Comparison of ENCODE assay signal across 22 cellular contexts in genomic region chr1:247895976-247896375, GRCh38. TPM values are rescaled to one million over a fixed set of nuclear protein-coding genes. Genes with fewer than 3 reads are reported as not detected.
DNase-seq lines count a peak whose midpoint lies in the region; ATAC-seq and TF ChIP-seq lines count a peak whose summit lies in the region.
"Had no signal": no experiment of that assay in that cellular context is flagged by ENCODE, and none has a peak within 500 bp of the region (broad histone marks: within the 10 kb centered on the region; RNA-seq: fewer than 3 reads in every experiment).

No MANE protein-coding gene starts in this region.

- H3K36me3 Mint-ChIP-seq in CD4-positive, alpha-beta T cell (ENCODE audit: low read depth), result no peaks in the 10 kb centered on the region
- H3K36me3 Mint-ChIP-seq in naive thymus-derived CD4-positive, alpha-beta T cell, result peaks cover 0 to 5% (median 0%) of the 10 kb centered on the region in 5 donors
- peaks cover 15% of the 10 kb centered on the region for H3K36me3 Mint-ChIP-seq in natural killer cell treated with Interleukin-12 subunit alpha and Interleukin-12 subunit beta and Interleukin-15 and Interleukin-18, amount 100 ng/mL, for 72 hours
- no peaks in the 10 kb centered on the region for H3K36me3 Mint-ChIP-seq in endodermal cell (ENCODE audit: low read depth)
- H3K36me3 Mint-ChIP-seq: CD4-positive, CD25-positive, alpha-beta regulatory T cell; CD8-positive, alpha-beta T cell had no signal

- 81 to 83% methylated on average over 13 to 14 of the region's 14 CpGs for WGBS in endodermal cell (ENCODE audit: insufficient coverage in 1 of 2, insufficient read length in 1 of 2), 2 experiments
- 100% methylated on average over 1 to 2 of the region's 14 CpGs for WGBS in gastroesophageal sphincter (ENCODE audit: low coverage in 1 of 2), 2 donors

- CTCF ChIA-PET in CD4-positive, alpha-beta T cell (lab: Charles Lee), result no interaction called here
- CTCF ChIA-PET in naive thymus-derived CD4-positive, alpha-beta T cell (lab: Charles Lee), result no interaction called here

- H3K27ac Mint-ChIP-seq in CD4-positive, alpha-beta T cell, result no peak overlapping the region
- no peak overlapping the region for H3K27ac Mint-ChIP-seq in naive thymus-derived CD4-positive, alpha-beta T cell
- H3K27ac Mint-ChIP-seq in natural killer cell treated with Interleukin-12 subunit alpha and Interleukin-12 subunit beta and Interleukin-15 and Interleukin-18, amount 100 ng/mL, for 72 hours, result peak overlapping the region in 1 of 2 donors; percentile 14
- no peak overlapping the region for H3K27ac Mint-ChIP-seq in endodermal cell
- H3K27ac Mint-ChIP-seq: CD4-positive, CD25-positive, alpha-beta regulatory T cell; CD8-positive, alpha-beta T cell had no signal

- no peaks in the 10 kb centered on the region for H3K9me3 Mint-ChIP-seq in CD4-positive, alpha-beta T cell
- H3K9me3 Mint-ChIP-seq in naive thymus-derived CD4-positive, alpha-beta T cell, result peaks cover 0 to 18% (median 3%) of the 10 kb centered on the region in 11 donors
- no peaks in the 10 kb centered on the region for H3K9me3 Mint-ChIP-seq in natural killer cell treated with Interleukin-12 subunit alpha and Interleukin-12 subunit beta and Interleukin-15 and Interleukin-18, amount 100 ng/mL, for 72 hours
- peaks cover 44% of the 10 kb centered on the region for H3K9me3 Mint-ChIP-seq in endodermal cell

- H3K27me3 ChIP-seq in CD4-positive, alpha-beta T cell (ENCODE audit: control insufficient read depth, insufficient read depth, low read length), result no peaks in the 10 kb centered on the region
- no peaks in the 10 kb centered on the region for H3K27me3 ChIP-seq in naive thymus-derived CD4-positive, alpha-beta T cell (ENCODE audit: control insufficient read depth in 2 of 2, insufficient read depth in 2 of 2, low read length in 2 of 2)
- no peaks in the 10 kb centered on the region for H3K27me3 ChIP-seq in endodermal cell (ENCODE audit: control insufficient read depth, insufficient read depth, low read length, poor library complexity, severe bottlenecking)
- H3K27me3 ChIP-seq in lower lobe of right lung (ENCODE audit: low read depth), result no peaks in the 10 kb centered on the region
- no peaks in the 10 kb centered on the region for H3K27me3 ChIP-seq in gastroesophageal sphincter
- H3K27me3 ChIP-seq: BE2C, BLaER1 had no signal

- POLR2A ChIA-PET in CD4-positive, alpha-beta T cell (lab: Charles Lee), result no interaction called here
- POLR2A ChIA-PET in naive thymus-derived CD4-positive, alpha-beta T cell (lab: Charles Lee), result no interaction called here

- TF ChIP-seq POLR2A in gastroesophageal sphincter (IDR thresholded peaks at IDR 0.05), result no peak

- no peaks in the 10 kb centered on the region for H3K4me1 Mint-ChIP-seq in CD4-positive, alpha-beta T cell (ENCODE audit: low read depth)
- no peaks in the 10 kb centered on the region for H3K4me1 Mint-ChIP-seq in naive thymus-derived CD4-positive, alpha-beta T cell
- H3K4me1 Mint-ChIP-seq in natural killer cell treated with Interleukin-12 subunit alpha and Interleukin-12 subunit beta and Interleukin-15 and Interleukin-18, amount 100 ng/mL, for 72 hours (ENCODE audit: low read depth in 2 of 2), result peaks cover 0 to 17% of the 10 kb centered on the region in 2 donors
- H3K4me1 Mint-ChIP-seq in endodermal cell, result no peaks in the 10 kb centered on the region
- H3K4me1 Mint-ChIP-seq: CD14-positive monocyte; CD4-positive, CD25-positive, alpha-beta regulatory T cell had no signal

- no peak for ATAC-seq in CD4-positive, alpha-beta T cell (ENCODE audit: poor library complexity)
- ATAC-seq in esophagus mucosa (peak; percentile 20), HG03045 (IDR thresholded peaks at IDR 0.05; ENCODE audit: unreplicated experiment) (no peak), lower lobe of right lung (no peak), gastroesophageal sphincter (no peak)
- ATAC-seq in naive thymus-derived CD4-positive, alpha-beta T cell, result peak; percentile 36
- peak; percentile 32 to 46 for ATAC-seq in natural killer cell treated with Interleukin-12 subunit alpha and Interleukin-12 subunit beta and Interleukin-15 and Interleukin-18, amount 100 ng/mL, for 72 hours
- ATAC-seq: CD8-positive, alpha-beta T cell had no signal

- intact Hi-C loops in CD4-positive, alpha-beta T cell (cut with DNase I, micrococcal nuclease), result no loop called here
- intact Hi-C loops in naive thymus-derived CD4-positive, alpha-beta T cell (cut with micrococcal nuclease), result no loop called here
- intact Hi-C loops in lower lobe of right lung (cut with DNase I), result no loop called here

- no peak overlapping the region for H3K27ac ChIP-seq in CD4-positive, alpha-beta T cell (ENCODE audit: low read depth, low read length)
- H3K27ac ChIP-seq in naive thymus-derived CD4-positive, alpha-beta T cell (ENCODE audit: low read depth, low read length), result no peak overlapping the region
- H3K27ac ChIP-seq in endodermal cell (ENCODE audit: low read depth, low read length) (no peak overlapping the region), lower lobe of right lung (no peak overlapping the region), gastroesophageal sphincter (no peak overlapping the region)
- H3K27ac ChIP-seq: BLaER1 had no signal

- no peak for TF ChIP-seq CTCF in CD4-positive, alpha-beta T cell (IDR thresholded peaks at IDR 0.05)
- TF ChIP-seq CTCF in endodermal cell (conservative IDR thresholded peaks at IDR 0.05) (no peak), lower lobe of right lung (IDR thresholded peaks at IDR 0.05) (no peak), gastroesophageal sphincter (IDR thresholded peaks at IDR 0.05) (no peak)

- H3K27me3 Mint-ChIP-seq in CD4-positive, alpha-beta T cell, result no peaks in the 10 kb centered on the region
- peaks cover 0 to 22% (median 5%) of the 10 kb centered on the region in 5 donors for H3K27me3 Mint-ChIP-seq in naive thymus-derived CD4-positive, alpha-beta T cell
- H3K27me3 Mint-ChIP-seq in natural killer cell treated with Interleukin-12 subunit alpha and Interleukin-12 subunit beta and Interleukin-15 and Interleukin-18, amount 100 ng/mL, for 72 hours, result no peaks in the 10 kb centered on the region
- H3K27me3 Mint-ChIP-seq in endodermal cell (ENCODE audit: insufficient read depth), result no peaks in the 10 kb centered on the region
- H3K27me3 Mint-ChIP-seq: CD4-positive, CD25-positive, alpha-beta regulatory T cell had no signal

- no peak for DNase-seq in CD4-positive, alpha-beta T cell
- no peak for DNase-seq in naive thymus-derived CD4-positive, alpha-beta T cell
- no peak for DNase-seq in natural killer cell treated with Interleukin-12 subunit alpha and Interleukin-12 subunit beta and Interleukin-15 and Interleukin-18, amount 100 ng/mL, for 72 hours (ENCODE audit: low spot score)
- no peak for DNase-seq in endodermal cell
- DNase-seq in lower lobe of right lung, result no peak
- DNase-seq: 8988T; ACHN; BE2C; C1 segment of cervical spinal cord; Caco-2; Calu3; CD4-positive, CD25-positive, alpha-beta regulatory T cell; CD8-positive, alpha-beta T cell; DMS79 treated with DMSO at 0.1 percent for 48 hours; GF-D8 had no signal

- H3K4me3 Mint-ChIP-seq in CD4-positive, alpha-beta T cell, result peak overlapping the region; percentile 7
- no peak overlapping the region for H3K4me3 Mint-ChIP-seq in naive thymus-derived CD4-positive, alpha-beta T cell
- H3K4me3 Mint-ChIP-seq in natural killer cell treated with Interleukin-12 subunit alpha and Interleukin-12 subunit beta and Interleukin-15 and Interleukin-18, amount 100 ng/mL, for 72 hours, result no peak overlapping the region
- H3K4me3 Mint-ChIP-seq in endodermal cell, result no peak overlapping the region
- H3K4me3 Mint-ChIP-seq: CD14-positive monocyte; CD4-positive, CD25-positive, alpha-beta regulatory T cell; CD8-positive, alpha-beta T cell had no signal

- no peak for TF ChIP-seq EP300 in gastroesophageal sphincter (IDR thresholded peaks at IDR 0.05)

- no peak overlapping the region for H3K9ac ChIP-seq in endodermal cell (ENCODE audit: extremely low read depth, low read length, poor library complexity, severe bottlenecking)
- H3K9ac ChIP-seq: BLaER1 had no signal

- H3K4me3 ChIP-seq in naive thymus-derived CD4-positive, alpha-beta T cell (ENCODE audit: low read length), result no peak overlapping the region
- H3K4me3 ChIP-seq in endodermal cell (ENCODE audit: low read length) (no peak overlapping the region), lower lobe of right lung (no peak overlapping the region), gastroesophageal sphincter (no peak overlapping the region)
- H3K4me3 ChIP-seq: BLaER1 had no signal

- H3K9me3 ChIP-seq in CD4-positive, alpha-beta T cell (ENCODE audit: control insufficient read depth, low read length), result no peaks in the 10 kb centered on the region
- no peaks in the 10 kb centered on the region for H3K9me3 ChIP-seq in naive thymus-derived CD4-positive, alpha-beta T cell (ENCODE audit: control insufficient read depth in 2 of 3, low read length in 3 of 3)
- H3K9me3 ChIP-seq in endodermal cell (ENCODE audit: control insufficient read depth, low read length) (peaks cover 36% of the 10 kb centered on the region), lower lobe of right lung (no peaks in the 10 kb centered on the region), gastroesophageal sphincter (no peaks in the 10 kb centered on the region)
- H3K9me3 ChIP-seq: BE2C, BLaER1, Caco-2 had no signal

- no peaks in the 10 kb centered on the region for H3K4me1 ChIP-seq in naive thymus-derived CD4-positive, alpha-beta T cell (ENCODE audit: control insufficient read depth in 2 of 2, insufficient read depth in 2 of 2, low read length in 2 of 2)
- H3K4me1 ChIP-seq in endodermal cell (ENCODE audit: control insufficient read depth, insufficient read depth, low read length) (no peaks in the 10 kb centered on the region), lower lobe of right lung (no peaks in the 10 kb centered on the region), gastroesophageal sphincter (no peaks in the 10 kb centered on the region)
- H3K4me1 ChIP-seq: BE2C, BLaER1, Caco-2 had no signal

- H3K36me3 ChIP-seq in naive thymus-derived CD4-positive, alpha-beta T cell (ENCODE audit: control insufficient read depth in 2 of 3, insufficient read depth in 3 of 3, low read length in 3 of 3), result no peaks in the 10 kb centered on the region
- no peaks in the 10 kb centered on the region for H3K36me3 ChIP-seq in endodermal cell (ENCODE audit: control insufficient read depth, insufficient read depth, low read length)
- H3K36me3 ChIP-seq in lower lobe of right lung, result no peaks in the 10 kb centered on the region
- no peaks in the 10 kb centered on the region for H3K36me3 ChIP-seq in gastroesophageal sphincter
- H3K36me3 ChIP-seq: BE2C, BLaER1 had no signal

RNA-seq across cellular contexts. Expression of gene OR2W3, which starts 0.6 kb away (rescaled TPM):
- total RNA-seq in CD4-positive, alpha-beta T cell, result 1 to 10 TPM; 1.3 to 1.5 TPM
- not detected for total RNA-seq in esophagus mucosa
- total RNA-seq in naive thymus-derived CD4-positive, alpha-beta T cell, result under 1 TPM in 2 of 5 experiments, not detected in 3; 0.31 to 0.83 TPM
- not detected for polyA plus RNA-seq in naive thymus-derived CD4-positive, alpha-beta T cell
- total RNA-seq in natural killer cell treated with Interleukin-12 subunit alpha and Interleukin-12 subunit beta and Interleukin-15 and Interleukin-18, amount 100 ng/mL, for 72 hours, result under 1 TPM; 0.31 to 0.47 TPM
- total RNA-seq in endodermal cell, result 1 to 10 TPM in 1 of 2 donors, under 1 TPM in 1; 0.29 to 1.6 TPM
- polyA plus RNA-seq in endodermal cell (2013, experiment 1 of 2), result not detected
- not detected for polyA plus RNA-seq in endodermal cell (2013, experiment 2 of 2)
- total RNA-seq in lower lobe of right lung, result 1.2 TPM
- 1 to 10 TPM in 1 of 4 donors, under 1 TPM in 2, not detected in 1; 0.39 to 1.6 (median 0.40) TPM for total RNA-seq in gastroesophageal sphincter
- total RNA-seq: A673; Caco-2; Calu3; CD4-positive, CD25-positive, alpha-beta regulatory T cell; CD8-positive, alpha-beta T cell had no signal
- polyA plus RNA-seq: AG04450; CD4-positive, CD25-positive, alpha-beta regulatory T cell had no signal

RNA-seq across cellular contexts. Expression of gene OR2T8, which starts 24.1 kb away (rescaled TPM):
- under 1 TPM in 1 of 2 experiments, not detected in 1; 0.25 TPM for total RNA-seq in CD4-positive, alpha-beta T cell
- total RNA-seq in esophagus mucosa (not detected), endodermal cell (not detected), lower lobe of right lung (not detected), gastroesophageal sphincter (not detected)
- total RNA-seq in naive thymus-derived CD4-positive, alpha-beta T cell, result not detected
- polyA plus RNA-seq in naive thymus-derived CD4-positive, alpha-beta T cell, result not detected
- not detected for total RNA-seq in natural killer cell treated with Interleukin-12 subunit alpha and Interleukin-12 subunit beta and Interleukin-15 and Interleukin-18, amount 100 ng/mL, for 72 hours
- not detected for polyA plus RNA-seq in endodermal cell (2013, experiment 1 of 2)
- polyA plus RNA-seq in endodermal cell (2013, experiment 2 of 2), result not detected
- total RNA-seq: A673; Caco-2; Calu3; CD4-positive, CD25-positive, alpha-beta regulatory T cell; CD8-positive, alpha-beta T cell had no signal
- polyA plus RNA-seq: AG04450; CD14-positive monocyte; CD4-positive, CD25-positive, alpha-beta regulatory T cell had no signal

RNA-seq across cellular contexts. Expression of gene OR2AJ1, which starts 28.7 kb away (rescaled TPM):
- not detected for total RNA-seq in CD4-positive, alpha-beta T cell
- total RNA-seq in esophagus mucosa (not detected), endodermal cell (not detected), lower lobe of right lung (not detected), gastroesophageal sphincter (not detected)
- not detected for total RNA-seq in naive thymus-derived CD4-positive, alpha-beta T cell
- not detected for polyA plus RNA-seq in naive thymus-derived CD4-positive, alpha-beta T cell
- total RNA-seq in natural killer cell treated with Interleukin-12 subunit alpha and Interleukin-12 subunit beta and Interleukin-15 and Interleukin-18, amount 100 ng/mL, for 72 hours, result not detected
- not detected for polyA plus RNA-seq in endodermal cell (2013, experiment 1 of 2)
- not detected for polyA plus RNA-seq in endodermal cell (2013, experiment 2 of 2)
- total RNA-seq: A673; Caco-2; Calu3; CD4-positive, CD25-positive, alpha-beta regulatory T cell; CD8-positive, alpha-beta T cell had no signal
- polyA plus RNA-seq: AG04450; CD14-positive monocyte; CD4-positive, CD25-positive, alpha-beta regulatory T cell had no signal

RNA-seq across cellular contexts. Expression of gene TRIM58, which starts 39.0 kb away (rescaled TPM):
- total RNA-seq in CD4-positive, alpha-beta T cell, result under 1 TPM; 0.16 to 0.20 TPM
- total RNA-seq in esophagus mucosa (0.20 TPM), endodermal cell (1 to 10 TPM; 1.7 to 1.8 TPM), lower lobe of right lung (4.0 TPM), gastroesophageal sphincter (1 to 10 TPM in 1 of 4 donors, under 1 TPM in 2, not detected in 1; 0.81 to 9.1 (median 0.89) TPM)
- total RNA-seq in naive thymus-derived CD4-positive, alpha-beta T cell, result 1 to 10 TPM in 2 of 5 experiments, under 1 TPM in 2, not detected in 1; 0.24 to 2.1 (median 0.65) TPM
- under 1 TPM; 0.15 to 0.17 TPM for polyA plus RNA-seq in naive thymus-derived CD4-positive, alpha-beta T cell
- under 1 TPM; 0.39 to 0.50 TPM for total RNA-seq in natural killer cell treated with Interleukin-12 subunit alpha and Interleukin-12 subunit beta and Interleukin-15 and Interleukin-18, amount 100 ng/mL, for 72 hours
- 0.46 TPM for polyA plus RNA-seq in endodermal cell (2013, experiment 1 of 2)
- 0.25 TPM for polyA plus RNA-seq in endodermal cell (2013, experiment 2 of 2)
- total RNA-seq: A673; Caco-2; Calu3; CD8-positive, alpha-beta T cell had no signal

RNA-seq across cellular contexts. Expression of gene OR2L8, which starts 52.7 kb away (rescaled TPM):
- under 1 TPM; 0.55 to 0.78 TPM for total RNA-seq in CD4-positive, alpha-beta T cell
- total RNA-seq in esophagus mucosa (not detected), endodermal cell (not detected), lower lobe of right lung (not detected), gastroesophageal sphincter (not detected)
- 1 to 10 TPM in 1 of 5 experiments, under 1 TPM in 2, not detected in 2; 0.66 to 1.4 (median 0.94) TPM for total RNA-seq in naive thymus-derived CD4-positive, alpha-beta T cell
- polyA plus RNA-seq in naive thymus-derived CD4-positive, alpha-beta T cell, result not detected
- under 1 TPM in 1 of 2 donors, not detected in 1; 0.47 TPM for total RNA-seq in natural killer cell treated with Interleukin-12 subunit alpha and Interleukin-12 subunit beta and Interleukin-15 and Interleukin-18, amount 100 ng/mL, for 72 hours
- polyA plus RNA-seq in endodermal cell (2013, experiment 1 of 2), result not detected
- not detected for polyA plus RNA-seq in endodermal cell (2013, experiment 2 of 2)
- total RNA-seq: A673, Caco-2, Calu3 had no signal
- polyA plus RNA-seq: AG04450; CD14-positive monocyte; CD4-positive, CD25-positive, alpha-beta regulatory T cell had no signal

Comparison
In these comparisons a context has a peak if more than half of its experiments do, and no peak if none do; other contexts are left out.
1. ATAC-seq: peak in esophagus mucosa (single experiment), naive thymus-derived CD4-positive, alpha-beta T cell (single experiment) and natural killer cell treated with Interleukin-12 subunit alpha and Interleukin-12 subunit beta and Interleukin-15 and Interleukin-18, amount 100 ng/mL, for 72 hours (2 of 2); none in CD4-positive, alpha-beta T cell (single experiment), HG03045 (single experiment), lower lobe of right lung (0 of 2) and gastroesophageal sphincter (single experiment).